1 cellular context compared by ENCODE assay signal in genomic region chr2:191020221-191020741, GRCh38.
TF ChIP-seq lines count a peak whose summit lies in the region.

No MANE protein-coding gene starts in this region.

TF ChIP-seq in GM12878, 131 proteins besides CTCF, POLR2A, EP300 and RAD21 (continued from another document and continues in another):
- no peak for TF ChIP-seq ZBTB33 (IDR thresholded peaks at IDR 0.05)
- peak; percentile 97 for TF ChIP-seq CUX1 (IDR thresholded peaks at IDR 0.05; ENCODE audit: insufficient replicate concordance, low read depth, low read length)
- TF ChIP-seq RBBP5 (conservative IDR thresholded peaks at IDR 0.05) = peak; percentile 71; the same call in 1 of the 2 replicates
- TF ChIP-seq BHLHE40 (IDR thresholded peaks at IDR 0.05; ENCODE audit: borderline replicate concordance in 1 of 2, low read depth in 2 of 2, low read length in 1 of 2) = peak; percentile 94 to 97
- TF ChIP-seq NR2C1 (IDR thresholded peaks at IDR 0.05) = no peak; the same call in 1 of the 2 replicates
- peak; percentile 97 for TF ChIP-seq USF1 (IDR thresholded peaks at IDR 0.05; ENCODE audit: borderline replicate concordance, extremely low read length, insufficient read depth, low read depth, low read length)
- TF ChIP-seq NR2C2 (IDR thresholded peaks at IDR 0.05; ENCODE audit: borderline replicate concordance, control insufficient read depth, insufficient read length, low read depth) = no peak
- TF ChIP-seq USF2 (IDR thresholded peaks at IDR 0.05; ENCODE audit: borderline replicate concordance, low read depth, low read length) = peak; percentile 91
- TF ChIP-seq TCF12 (IDR thresholded peaks at IDR 0.05; ENCODE audit: low read depth, low read length) = peak; percentile 100
- peak; percentile 61; the same call in 1 of the 2 replicates for TF ChIP-seq GABPA (IDR thresholded peaks at IDR 0.05; ENCODE audit: low read depth)
- TF ChIP-seq KLF5 (IDR thresholded peaks at IDR 0.05; ENCODE audit: partially characterized antibody) = peak; percentile 97
- TF ChIP-seq WRNIP1 (IDR thresholded peaks at IDR 0.05; ENCODE audit: borderline replicate concordance, low read depth, low read length) = no peak
- peak; percentile 60 for TF ChIP-seq IRF5 (IDR thresholded peaks at IDR 0.05; ENCODE audit: borderline replicate concordance)
- no peak for TF ChIP-seq ZBTB11 (CRISPR knock-in tag; IDR thresholded peaks at IDR 0.05)
- TF ChIP-seq MAX (IDR thresholded peaks at IDR 0.05; ENCODE audit: low read depth, low read length) = peak; percentile 99
- no peak for TF ChIP-seq NFYA (IDR thresholded peaks at IDR 0.05; ENCODE audit: borderline replicate concordance, low read depth, low read length)
- TF ChIP-seq MEF2A (IDR thresholded peaks at IDR 0.05; ENCODE audit: insufficient read depth, low read depth, low read length) = peak; percentile 93
- TF ChIP-seq ZZZ3 (IDR thresholded peaks at IDR 0.05; ENCODE audit: control insufficient read depth, insufficient read length, low read depth) = no peak
- TF ChIP-seq GATAD2B (conservative IDR thresholded peaks at IDR 0.05; ENCODE audit: low read depth) = peak; percentile 96
- TF ChIP-seq EZH2 (IDR thresholded peaks at IDR 0.05; ENCODE audit: borderline replicate concordance, control insufficient read depth, low read depth, low read length) = no peak
- peak; percentile 97; the same call in 1 of the 2 replicates for TF ChIP-seq TBL1XR1 (IDR thresholded peaks at IDR 0.05; ENCODE audit: low read depth, low read length)
- TF ChIP-seq E2F8 (IDR thresholded peaks at IDR 0.05; ENCODE audit: low read depth, partially characterized antibody) = no peak
- peak; percentile 99 for TF ChIP-seq SIN3A (IDR thresholded peaks at IDR 0.05; ENCODE audit: low read depth, low read length)
- TF ChIP-seq CBX3 (IDR thresholded peaks at IDR 0.05; ENCODE audit: borderline replicate concordance, low read depth) = no peak
- no peak for TF ChIP-seq MTA3 (IDR thresholded peaks at IDR 0.05; ENCODE audit: borderline replicate concordance, low read length)
- peak; percentile 39 for TF ChIP-seq SIX5 (IDR thresholded peaks at IDR 0.05; ENCODE audit: low read depth, low read length, severe bottlenecking)
- no peak for TF ChIP-seq HDAC2 (IDR thresholded peaks at IDR 0.05)
- TF ChIP-seq PAX8 (IDR thresholded peaks at IDR 0.05) = no peak
- TF ChIP-seq EED (IDR thresholded peaks at IDR 0.05; ENCODE audit: low read depth) = peak; percentile 99
- TF ChIP-seq TARDBP (IDR thresholded peaks at IDR 0.05; ENCODE audit: borderline replicate concordance) = peak; percentile 94
- peak; percentile 6; the same call in 1 of the 2 replicates for TF ChIP-seq SMC3 (IDR thresholded peaks at IDR 0.05; ENCODE audit: borderline replicate concordance, low read length)
- TF ChIP-seq NFIC (IDR thresholded peaks at IDR 0.05; ENCODE audit: low read depth, low read length) = peak; percentile 91
- TF ChIP-seq POLR2AphosphoS2 (IDR thresholded peaks at IDR 0.05; ENCODE audit: low read depth, low read length) = peak; percentile 91
- peak in 1 of 2 experiments; percentile 62; a peak in 1 of 4 replicates for TF ChIP-seq SRF (IDR thresholded peaks at IDR 0.05; ENCODE audit: low read depth in 2 of 2, low read length in 2 of 2)
- TF ChIP-seq PRDM15 (CRISPR knock-in tag; IDR thresholded peaks at IDR 0.05) = no peak
- peak; percentile 44; the same call in 1 of the 2 replicates for TF ChIP-seq SMARCA5 (IDR thresholded peaks at IDR 0.05)
- peak; percentile 93 for TF ChIP-seq JUND (IDR thresholded peaks at IDR 0.05; ENCODE audit: low read depth, low read length)
